In the genomic region with DNA sequence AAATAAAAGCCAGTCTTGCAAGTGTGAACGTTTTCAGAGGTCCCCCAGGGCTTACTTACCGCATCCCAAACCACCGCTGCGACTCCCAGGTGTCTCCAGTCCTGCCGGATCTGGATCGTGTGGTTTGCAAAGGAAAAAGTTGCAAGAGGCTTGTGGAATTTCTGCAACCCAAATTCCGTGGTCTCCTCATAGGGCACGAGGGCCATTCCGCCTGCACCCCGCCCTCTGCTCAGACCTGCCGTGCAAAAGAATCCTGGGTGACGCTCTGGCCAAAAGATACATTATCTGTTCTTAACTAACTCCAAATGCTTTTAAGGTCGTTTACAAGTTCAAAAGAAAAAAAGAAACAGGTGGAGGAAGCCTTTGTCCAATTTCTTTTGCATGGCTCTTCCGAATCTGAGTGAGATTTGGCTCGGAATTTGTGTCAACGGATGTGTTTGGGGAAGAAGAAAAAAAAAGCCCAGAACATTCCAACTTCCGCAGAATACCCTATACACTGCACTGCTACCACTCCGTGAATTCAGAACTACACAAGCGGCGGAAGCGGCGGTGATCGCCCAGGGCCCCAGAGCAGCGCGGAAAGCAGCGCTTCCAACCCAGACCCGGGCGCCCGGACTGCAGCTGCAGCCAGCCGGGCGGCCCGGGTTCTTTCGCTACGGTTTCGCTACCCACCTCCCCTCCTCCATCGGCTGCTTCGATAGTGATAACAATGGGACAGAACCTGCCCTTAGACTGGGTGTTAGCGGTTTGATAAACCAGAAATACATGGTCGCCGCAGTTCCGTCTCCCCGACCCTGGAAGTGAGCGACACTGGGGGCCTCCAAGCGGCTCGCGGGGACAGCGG, we compare ENCODE assay signal across 8 cellular contexts. TPM values are rescaled to one million over a fixed set of nuclear protein-coding genes. Genes with fewer than 3 reads are reported as not detected.
DNase-seq lines count a peak whose midpoint lies in the region; ATAC-seq and TF ChIP-seq lines count a peak whose summit lies in the region.

No MANE protein-coding gene starts in this region.

- DNase-seq in AG09309 (ENCODE audit: low read depth) (no peak), NCI-H526 (lab: John Stamatoyannopoulos, UW) (peak; percentile 47 to 82), lower lobe of right lung (peak; percentile 83)
- DNase-seq in activated CD4-positive, alpha-beta T cell treated with anti-CD3 and anti-CD28 coated beads, Interleukin-2, amount 50 U/mL, for 48 hours = peak; percentile 69 to 76
- peak; percentile 26 to 67 (median 43) for DNase-seq in stimulated activated CD4-positive, alpha-beta T cell treated with anti-CD3 and anti-CD28 coated beads, TNF-alpha, amount 100 ng/mL, for 24 hours (ENCODE audit: low read depth in 3 of 3)

- H3K36me3 ChIP-seq in ectodermal cell (ENCODE audit: control insufficient read depth, insufficient read depth, low read length) (peaks cover 21% of the 10 kb centered on the region), lower lobe of right lung (peaks cover 12% of the 10 kb centered on the region)

- H3K4me1 ChIP-seq in ectodermal cell (ENCODE audit: control insufficient read depth, insufficient read depth, low read length) = no peaks in the 10 kb centered on the region
- H3K4me1 ChIP-seq in lower lobe of right lung = peaks cover 35% of the 10 kb centered on the region

- H3K27me3 ChIP-seq in ectodermal cell (ENCODE audit: control insufficient read depth, insufficient read depth, low read length, poor library complexity, severe bottlenecking) (peaks cover 14% of the 10 kb centered on the region), lower lobe of right lung (ENCODE audit: low read depth) (no peaks in the 10 kb centered on the region)

- H3K9me3 ChIP-seq in ectodermal cell (ENCODE audit: control insufficient read depth, low read length) (no peaks in the 10 kb centered on the region), lower lobe of right lung (no peaks in the 10 kb centered on the region)

- H3K27ac ChIP-seq in ectodermal cell (ENCODE audit: insufficient read depth, low read depth, low read length, poor library complexity, severe bottlenecking) (peak overlapping the region; percentile 67), lower lobe of right lung (peak overlapping the region; percentile 92)

- TF ChIP-seq CTCF in AG09309 (IDR thresholded peaks at IDR 0.05; ENCODE audit: control insufficient read depth, insufficient read depth, low read depth, low read length, missing control alignments) = no peak
- no peak for TF ChIP-seq CTCF in lower lobe of right lung (IDR thresholded peaks at IDR 0.05)

- intact Hi-C loops in lower lobe of right lung (cut with DNase I) = no loop called here

- 3 to 5% methylated on average over 47 of the region's 47 CpGs for WGBS in ectodermal cell, 2 experiments

- H3K4me3 ChIP-seq in AG09309 (ENCODE audit: control insufficient read depth, low read depth, low read length) (peak overlapping the region; percentile 98), ectodermal cell (ENCODE audit: insufficient read depth, low read depth, low read length) (peak overlapping the region; percentile 86), lower lobe of right lung (peak overlapping the region; percentile 91)

- ATAC-seq in GM18870 (IDR thresholded peaks at IDR 0.05; ENCODE audit: unreplicated experiment) (peak; percentile 24), HG03097 (IDR thresholded peaks at IDR 0.05; ENCODE audit: low FRiP score, unreplicated experiment) (peak; percentile 34), lower lobe of right lung (peak; percentile 68 to 71)

RNA-seq across cellular contexts. Expression of a gene that starts 0.8 kb away (rescaled TPM):
- polyA plus RNA-seq in ectodermal cell (2013, experiment 1 of 4) = 45.4 TPM
- polyA plus RNA-seq in ectodermal cell (2013, experiment 2 of 4) = 45.5 TPM
- 41.3 TPM for polyA plus RNA-seq in ectodermal cell (2013, experiment 3 of 4)
- polyA plus RNA-seq in ectodermal cell (2013, experiment 4 of 4) = 46.5 TPM
- total RNA-seq in lower lobe of right lung = 12.7 TPM
